10 cellular contexts compared by ENCODE assay signal in the genomic region with DNA sequence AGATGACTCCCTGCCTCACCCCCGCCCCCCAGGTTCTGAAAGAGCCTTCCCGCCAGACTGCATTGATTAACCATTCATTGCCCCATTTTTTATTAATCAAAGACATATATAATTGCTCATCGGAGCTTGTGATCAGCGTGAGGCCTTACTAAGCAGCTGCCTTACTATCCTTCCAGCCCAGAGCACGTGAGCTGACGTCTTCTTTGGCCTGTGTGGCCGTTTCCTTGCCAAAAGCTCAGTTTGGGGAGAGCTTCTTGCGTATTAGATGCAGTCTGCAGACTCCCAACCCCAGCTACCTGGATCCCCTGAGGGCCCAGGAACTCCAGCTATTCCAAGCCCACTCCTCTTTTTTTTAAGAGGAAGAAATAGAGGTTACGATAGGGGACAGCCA. TPM values are rescaled to one million over a fixed set of nuclear protein-coding genes. Genes with fewer than 3 reads are reported as not detected.
DNase-seq lines count a peak whose midpoint lies in the region; ATAC-seq and TF ChIP-seq lines count a peak whose summit lies in the region.
"Had no signal": no experiment of that assay in that cellular context is flagged by ENCODE, and none has a peak within 500 bp of the region (broad histone marks: within the 10 kb centered on the region; RNA-seq: fewer than 3 reads in every experiment).

No MANE protein-coding gene starts in this region.

- no peak overlapping the region for H3K9ac ChIP-seq in SK-N-SH
- H3K9ac ChIP-seq in mesendoderm (ENCODE audit: low read length) = no peak overlapping the region

- H3K36me3 ChIP-seq in SK-N-SH (replicated peaks in 1 of 2; ENCODE audit: control insufficient read depth in 1 of 2, insufficient read depth in 2 of 2, low read length in 1 of 2) (no peaks in the 10 kb centered on the region), mesendoderm (ENCODE audit: control insufficient read depth, insufficient read depth, low read length) (peaks cover 2% of the 10 kb centered on the region), testis (ENCODE audit: low read depth, missing control alignments) (no peaks in the 10 kb centered on the region)

- 89% methylated on average over 9 of the region's 9 CpGs for WGBS in SK-N-SH (ENCODE audit: low lambda C conversion rate)
- WGBS in mesendoderm (ENCODE audit: extremely low coverage, insufficient coverage, low lambda C conversion rate) = no CpG with 5 or more reads among the region's 9 CpGs
- WGBS in testis, 2 donors = 33 to 44% methylated on average over 9 of the region's 9 CpGs

- in situ Hi-C loops in GM13977 (cut with MboI; ENCODE audit: low pct_unique_long_range_greater_than_20kb, low sequenced_read_pairs, unreplicated experiment) = no loop called here

- no peak for ATAC-seq in SK-N-SH treated with all-trans-retinoic acid at 6 μM for 48 hours
- no peak for ATAC-seq in HG03378 (IDR thresholded peaks at IDR 0.05; ENCODE audit: unreplicated experiment)

- H3K4me2 ChIP-seq in SK-N-SH (peak overlapping the region; percentile 43; the same call in 1 of the 2 replicates), mesendoderm (ENCODE audit: low read length) (no peak overlapping the region)

- DNase-seq in SK-N-SH = no peak
- DNase-seq in cardiac fibroblast (ENCODE audit: low read depth in 2 of 2) = peak; percentile 84 to 94
- no peak for DNase-seq in mesendoderm
- DNase-seq in testis = peak; percentile 79
- no peak for DNase-seq in NCI-H2171 treated with DMSO at 0.1 percent for 48 hours (lab: John Stamatoyannopoulos, UW)
- DNase-seq in GM13977 (ENCODE audit: low spot score) = no peak
- DNase-seq: 8988T had no signal

- H3K27me3 ChIP-seq in SK-N-SH (ENCODE audit: insufficient read depth) (no peaks in the 10 kb centered on the region; the same call in 1 of the 2 replicates), mesendoderm (ENCODE audit: insufficient read depth, low read length, poor library complexity) (no peaks in the 10 kb centered on the region), testis (no peaks in the 10 kb centered on the region)

- H3K9me3 ChIP-seq in SK-N-SH (no peaks in the 10 kb centered on the region), testis (no peaks in the 10 kb centered on the region)

- no peaks in the 10 kb centered on the region for H3K9me2 ChIP-seq in SK-N-SH

- H4K8ac ChIP-seq in mesendoderm (ENCODE audit: low read depth, low read length) = no peak overlapping the region

- no peak overlapping the region for H2BK5ac ChIP-seq in mesendoderm (ENCODE audit: low read length)

- no peak for TF ChIP-seq EP300 in SK-N-SH (IDR thresholded peaks at IDR 0.05; ENCODE audit: borderline replicate concordance in 1 of 2, low read depth in 1 of 2, low read length in 1 of 2)

- CTCF ChIA-PET in SK-N-SH (lab: Yijun Ruan, JAX) = interaction anchor here (0.6 to 6.3 kb wide), 3 partner anchors 30 to 1097 kb away, joined by 3 to 26 read pairs (median 4); no protein-coding TSS in a partner anchor

- intact Hi-C loops in testis (cut with DNase I; ENCODE audit: low total_unique reads) = no loop called here

- H3K18ac ChIP-seq in mesendoderm (ENCODE audit: low read length) = no peak overlapping the region

- no peak for TF ChIP-seq RAD21 in SK-N-SH (IDR thresholded peaks at IDR 0.05; ENCODE audit: low read length)

- no peak overlapping the region for H3K4ac ChIP-seq in mesendoderm (ENCODE audit: low read depth, low read length)

- H3F3A ChIP-seq in SK-N-SH (replicated peaks; ENCODE audit: insufficient read depth) = no peaks in the 10 kb centered on the region

- TF ChIP-seq POLR2A in testis (IDR thresholded peaks at IDR 0.05) = no peak

- H3K23ac ChIP-seq in mesendoderm (ENCODE audit: low read length) = no peak overlapping the region

- H3K27ac ChIP-seq in SK-N-SH (ENCODE audit: low read depth in 2 of 2, low read length in 1 of 2) (no peak overlapping the region; a peak in 1 of 4 replicates), mesendoderm (ENCODE audit: low read depth, low read length) (no peak overlapping the region), testis (peak overlapping the region; percentile 93 to 95)

- POLR2A ChIA-PET in SK-N-SH (lab: Yijun Ruan, JAX) = no interaction called here

- H4K20me1 ChIP-seq in SK-N-SH (ENCODE audit: insufficient read depth) = no peaks in the 10 kb centered on the region

- no peak overlapping the region for H4K5ac ChIP-seq in mesendoderm (ENCODE audit: low read length)

- H2AK5ac ChIP-seq in mesendoderm (ENCODE audit: low read length) = no peak overlapping the region

- TF ChIP-seq CTCF in SK-N-SH (IDR thresholded peaks at IDR 0.05) (no peak), cardiac fibroblast (IDR thresholded peaks at IDR 0.05; ENCODE audit: low read depth, low read length) (no peak), testis (IDR thresholded peaks at IDR 0.05) (no peak), GM13977 (IDR thresholded peaks at IDR 0.05; ENCODE audit: extremely low read depth, insufficient read depth, missing control alignments) (no peak)

- H2BK15ac ChIP-seq in mesendoderm (replicated peaks; ENCODE audit: low read depth) = no peak overlapping the region

- no peak overlapping the region for H2AFZ ChIP-seq in SK-N-SH (ENCODE audit: low read depth)

- no peaks in the 10 kb centered on the region for H3K79me1 ChIP-seq in mesendoderm (ENCODE audit: low read length)

- no peak overlapping the region for H3K4me3 ChIP-seq in SK-N-SH (ENCODE audit: low read depth in 2 of 2, low read length in 1 of 2)
- no peak overlapping the region for H3K4me3 ChIP-seq in cardiac fibroblast (replicated peaks in 1 of 2; ENCODE audit: low read depth in 2 of 2, low read length in 2 of 2)
- no peak overlapping the region for H3K4me3 ChIP-seq in mesendoderm (ENCODE audit: low read length)
- no peak overlapping the region for H3K4me3 ChIP-seq in testis

- H3K79me2 ChIP-seq in SK-N-SH (ENCODE audit: insufficient read depth) (no peaks in the 10 kb centered on the region), mesendoderm (ENCODE audit: control insufficient read depth, insufficient read depth, low read length) (no peaks in the 10 kb centered on the region)

- H3K56ac ChIP-seq in mesendoderm (ENCODE audit: low read length) = peak overlapping the region; percentile 88

- no peak overlapping the region for H2BK120ac ChIP-seq in mesendoderm (ENCODE audit: low read depth, low read length)

- H3K4me1 ChIP-seq in SK-N-SH (ENCODE audit: control insufficient read depth in 1 of 2, insufficient read depth in 2 of 2, low read depth in 1 of 2, low read length in 1 of 2) = peaks cover 21 to 24% of the 10 kb centered on the region in 2 experiments; a peak in 2 of 4 replicates
- peaks cover 9% of the 10 kb centered on the region for H3K4me1 ChIP-seq in mesendoderm (ENCODE audit: control insufficient read depth, low read depth, low read length)
- H3K4me1 ChIP-seq in testis = peaks cover 45% of the 10 kb centered on the region

TF ChIP-seq in SK-N-SH, 30 proteins besides CTCF, POLR2A, EP300 and RAD21:
- no peak for TF ChIP-seq TAF1 (IDR thresholded peaks at IDR 0.05; ENCODE audit: borderline replicate concordance, low read depth, low read length)

TF ChIP-seq in SK-N-SH treated with all-trans-retinoic acid at 6 μM for 48 hours, 23 proteins besides CTCF, POLR2A, EP300 and RAD21 (continues in another document):
- TF ChIP-seq, protein P1, sequence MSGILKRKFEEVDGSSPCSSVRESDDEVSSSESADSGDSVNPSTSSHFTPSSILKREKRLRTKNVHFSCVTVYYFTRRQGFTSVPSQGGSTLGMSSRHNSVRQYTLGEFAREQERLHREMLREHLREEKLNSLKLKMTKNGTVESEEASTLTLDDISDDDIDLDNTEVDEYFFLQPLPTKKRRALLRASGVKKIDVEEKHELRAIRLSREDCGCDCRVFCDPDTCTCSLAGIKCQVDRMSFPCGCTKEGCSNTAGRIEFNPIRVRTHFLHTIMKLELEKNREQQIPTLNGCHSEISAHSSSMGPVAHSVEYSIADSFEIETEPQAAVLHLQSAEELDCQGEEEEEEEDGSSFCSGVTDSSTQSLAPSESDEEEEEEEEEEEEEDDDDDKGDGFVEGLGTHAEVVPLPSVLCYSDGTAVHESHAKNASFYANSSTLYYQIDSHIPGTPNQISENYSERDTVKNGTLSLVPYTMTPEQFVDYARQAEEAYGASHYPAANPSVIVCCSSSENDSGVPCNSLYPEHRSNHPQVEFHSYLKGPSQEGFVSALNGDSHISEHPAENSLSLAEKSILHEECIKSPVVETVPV (CRISPR knock-in tag; IDR thresholded peaks at IDR 0.05) = no peak
- TF ChIP-seq TCF4 (CRISPR knock-in tag; IDR thresholded peaks at IDR 0.05; ENCODE audit: borderline replicate concordance) = no peak
- no peak for TF ChIP-seq BACH2 (CRISPR knock-in tag; IDR thresholded peaks at IDR 0.05; ENCODE audit: borderline replicate concordance)
- no peak for TF ChIP-seq CSDC2 (CRISPR knock-in tag; IDR thresholded peaks at IDR 0.05)
- TF ChIP-seq TOX (CRISPR knock-in tag; IDR thresholded peaks at IDR 0.05; ENCODE audit: borderline replicate concordance) = no peak
- no peak for TF ChIP-seq ZNF70 (CRISPR knock-in tag; IDR thresholded peaks at IDR 0.05)
- no peak for TF ChIP-seq RARB (CRISPR knock-in tag; IDR thresholded peaks at IDR 0.05)

RNA-seq across cellular contexts. Expression of a gene that starts 0.8 kb away (rescaled TPM):
- polyA plus RNA-seq in SK-N-SH (2012; rRNA removed) (4.1 and 4.7 TPM in 2 replicates), testis (ENCODE audit: insufficient read depth, low read depth, low replicate concordance) (13.9 TPM)
- 2.4 and 4.4 TPM in 2 replicates for polyA plus RNA-seq in SK-N-SH (2012; cell fraction: cytosol; rRNA removed)
- polyA plus RNA-seq in SK-N-SH (2012; cell fraction: nucleus; rRNA removed) = 5.0 and 7.0 TPM in 2 replicates
- polyA plus RNA-seq in mesendoderm (2013, experiment 1 of 2) = 28.3 TPM
- 29.2 TPM for polyA plus RNA-seq in mesendoderm (2013, experiment 2 of 2)
- 10 to 100 TPM; 13.8 to 20.8 TPM for total RNA-seq in testis

RNA-seq across cellular contexts. Expression of a gene that starts 32.6 kb away (rescaled TPM):
- polyA plus RNA-seq in SK-N-SH (2012; rRNA removed) = 0.08 and 0.30 TPM in 2 replicates
- 0.13 and 0.39 TPM in 2 replicates for polyA plus RNA-seq in SK-N-SH (2012; cell fraction: cytosol; rRNA removed)
- 0.26 and 0.65 TPM in 2 replicates for polyA plus RNA-seq in SK-N-SH (2012; cell fraction: nucleus; rRNA removed)
- 4.2 TPM for polyA plus RNA-seq in mesendoderm (2013, experiment 1 of 2)
- 4.5 TPM for polyA plus RNA-seq in mesendoderm (2013, experiment 2 of 2)
- 1 to 10 TPM; 2.3 to 2.5 TPM for total RNA-seq in testis
- 3.2 TPM for polyA plus RNA-seq in testis (ENCODE audit: insufficient read depth, low read depth, low replicate concordance)

RNA-seq across cellular contexts. Expression of a gene that starts 37.2 kb away (rescaled TPM):
- polyA plus RNA-seq in SK-N-SH (2012; rRNA removed) (not detected in 2 replicates), testis (ENCODE audit: insufficient read depth, low read depth, low replicate concordance) (not detected)
- not detected in 2 replicates for polyA plus RNA-seq in SK-N-SH (2012; cell fraction: cytosol; rRNA removed)
- polyA plus RNA-seq in SK-N-SH (2012; cell fraction: nucleus; rRNA removed) = not detected in 2 replicates
- 0.13 TPM for polyA plus RNA-seq in mesendoderm (2013, experiment 1 of 2)
- 0.08 TPM for polyA plus RNA-seq in mesendoderm (2013, experiment 2 of 2)
- not detected for total RNA-seq in testis

RNA-seq across cellular contexts. Expression of a gene that starts 46.7 kb away (rescaled TPM):
- not detected in 2 replicates for polyA plus RNA-seq in SK-N-SH (2012; rRNA removed)
- polyA plus RNA-seq in SK-N-SH (2012; cell fraction: cytosol; rRNA removed) = not detected in 2 replicates
- polyA plus RNA-seq in SK-N-SH (2012; cell fraction: nucleus; rRNA removed) = not detected in 2 replicates
- not detected for polyA plus RNA-seq in mesendoderm (2013, experiment 1 of 2)
- polyA plus RNA-seq in mesendoderm (2013, experiment 2 of 2) = not detected
- not detected for total RNA-seq in testis
- polyA plus RNA-seq in testis (ENCODE audit: insufficient read depth, low read depth, low replicate concordance) = not detected
- total RNA-seq: pulmonary artery endothelial cell had no signal

Comparison
In these comparisons a context has a peak if more than half of its experiments do, and no peak if none do; other contexts are left out.
1. DNase-seq: peak in cardiac fibroblast (2 of 2) and testis (single experiment); none in SK-N-SH (single experiment), mesendoderm (single experiment), NCI-H2171 treated with DMSO at 0.1 percent for 48 hours (single experiment) and GM13977 (single experiment).
2. H3K27ac ChIP-seq: peak in testis (2 of 2); none in SK-N-SH (0 of 2) and mesendoderm (single experiment).